16 cellular contexts compared by ENCODE assay signal in the genomic region with DNA sequence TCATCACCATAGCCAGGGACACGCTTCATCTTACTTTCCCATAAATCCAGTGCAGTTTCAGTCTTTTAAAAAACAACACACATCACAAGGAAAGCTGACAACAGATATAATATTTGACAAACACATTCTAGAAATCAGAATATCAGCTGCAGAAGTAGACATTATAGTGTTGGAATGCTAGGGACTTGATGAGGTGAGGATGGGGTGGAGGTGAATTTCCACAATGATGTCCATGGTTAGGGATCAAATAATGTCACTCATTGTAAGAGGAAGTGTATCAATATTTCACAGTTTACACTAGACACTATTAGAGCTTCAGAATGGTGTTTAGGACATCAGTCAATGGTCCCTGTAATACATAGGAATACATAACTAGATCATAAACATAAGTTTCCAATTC. TPM values are rescaled to one million over a fixed set of nuclear protein-coding genes. Genes with fewer than 3 reads are reported as not detected.
A peak's percentile ranks its signal among the peaks of the same experiment; 100 is the strongest.
DNase-seq lines count a peak whose midpoint lies in the region; FAIRE-seq and TF ChIP-seq lines count a peak whose summit lies in the region.
"Had no signal": no experiment of that assay in that cellular context is flagged by ENCODE, and none has a peak within 500 bp of the region (broad histone marks: within the 10 kb centered on the region; RNA-seq: fewer than 3 reads in every experiment).

No MANE protein-coding gene starts in this region.

- POLR2A ChIA-PET in PC-9 (lab: Charles Lee; ENCODE audit: unreplicated experiment), result no interaction called here

- H4K20me1 ChIP-seq in GM23248 (ENCODE audit: insufficient read depth), result no peaks in the 10 kb centered on the region
- H4K20me1 ChIP-seq in astrocyte (ENCODE audit: insufficient read depth, low read length), result no peaks in the 10 kb centered on the region
- H4K20me1 ChIP-seq in neural progenitor cell (ENCODE audit: low read depth), result peaks cover 3% of the 10 kb centered on the region
- no peaks in the 10 kb centered on the region for H4K20me1 ChIP-seq in PC-9 (ENCODE audit: insufficient read depth)

- H3K79me2 ChIP-seq in GM23248 (ENCODE audit: insufficient read depth) (peaks cover 18% of the 10 kb centered on the region), astrocyte (ENCODE audit: insufficient read depth, low read length) (no peaks in the 10 kb centered on the region), neural progenitor cell (ENCODE audit: low read depth) (peaks cover 28% of the 10 kb centered on the region), PC-9 (ENCODE audit: low read depth) (no peaks in the 10 kb centered on the region)

- 93 to 100% methylated on average over 1 of the region's 1 CpG for WGBS in GM23248 (ENCODE audit: low coverage in 1 of 2, low lambda C conversion rate in 2 of 2, missing lambda C conversion rate in 2 of 2), 2 experiments

- no TSS peak for BruUV-seq in PC-9 (replicated peaks; lab: Mats Ljungman, UMichigan)

- H3K4me1 ChIP-seq in GM23248 (ENCODE audit: insufficient read depth) (peaks cover 52% of the 10 kb centered on the region), astrocyte (ENCODE audit: insufficient read depth, low read length) (peaks cover 8% of the 10 kb centered on the region), neural progenitor cell (peaks cover 22% of the 10 kb centered on the region), PC-9 (replicated peaks; ENCODE audit: insufficient read depth) (no peaks in the 10 kb centered on the region)
- H3K4me1 ChIP-seq: BE2C had no signal

- H3K9me3 Mint-ChIP-seq in astrocyte (ENCODE audit: unreplicated experiment), result no peaks in the 10 kb centered on the region
- no peaks in the 10 kb centered on the region for H3K9me3 Mint-ChIP-seq in neural progenitor cell
- H3K9me3 Mint-ChIP-seq: CD4-positive, alpha-beta memory T cell; GM23338 had no signal

- H3K9me2 ChIP-seq in GM23248 (ENCODE audit: insufficient read depth) (no peaks in the 10 kb centered on the region), PC-9 (ENCODE audit: insufficient read depth) (no peaks in the 10 kb centered on the region)

- no peak for TF ChIP-seq CTCF in astrocyte (IDR thresholded peaks at IDR 0.05; ENCODE audit: insufficient read depth, low read depth, low read length)
- no peak for TF ChIP-seq CTCF in neural progenitor cell (IDR thresholded peaks at IDR 0.05)
- no peak for TF ChIP-seq CTCF in PC-9 (conservative IDR thresholded peaks at IDR 0.05)

- peaks cover 12% of the 10 kb centered on the region for H3K36me3 Mint-ChIP-seq in astrocyte (ENCODE audit: low read depth, unreplicated experiment)
- H3K36me3 Mint-ChIP-seq in neural progenitor cell, result peaks cover 13% of the 10 kb centered on the region
- H3K36me3 Mint-ChIP-seq: CD4-positive, alpha-beta memory T cell had no signal

- DNase-seq in GM23248 (no peak), HTR-8/SVneo (ENCODE audit: insufficient read length, low spot score) (no peak), astrocyte (ENCODE audit: low read depth) (no peak), neural progenitor cell (ENCODE audit: low spot score) (no peak), PC-9 (no peak), frontal cortex (ENCODE audit: low spot score in 2 of 2) (no peak)
- DNase-seq: BE2C; CD4-positive, alpha-beta memory T cell; DMS153; DMS79 treated with DMSO at 0.1 percent for 48 hours; EL; H7 had no signal

- H3K4me2 ChIP-seq in GM23248 (ENCODE audit: unreplicated experiment) (peak overlapping the region; percentile 23), astrocyte (ENCODE audit: low read length) (no peak overlapping the region), neural progenitor cell (no peak overlapping the region), PC-9 (no peak overlapping the region)
- H3K4me2 ChIP-seq: A549, GM23338 had no signal

- H3K4me3 Mint-ChIP-seq in astrocyte (ENCODE audit: unreplicated experiment) (peak overlapping the region; percentile 31), neural progenitor cell (no peak overlapping the region)
- H3K4me3 Mint-ChIP-seq: CD4-positive, alpha-beta memory T cell; GM23338 had no signal

- H3K27ac Mint-ChIP-seq in astrocyte (ENCODE audit: unreplicated experiment) (no peak overlapping the region), neural progenitor cell (no peak overlapping the region)
- H3K27ac Mint-ChIP-seq: CD4-positive, alpha-beta memory T cell; GM23338 had no signal

- H3K27me3 ChIP-seq in GM23248 (replicated peaks; ENCODE audit: insufficient read depth) (no peaks in the 10 kb centered on the region), astrocyte (ENCODE audit: insufficient read depth, low read length) (no peaks in the 10 kb centered on the region), neural progenitor cell (no peaks in the 10 kb centered on the region), PC-9 (ENCODE audit: insufficient read depth, low read depth) (no peaks in the 10 kb centered on the region)

- H3F3A ChIP-seq in GM23248 (ENCODE audit: insufficient read depth), result peaks cover 29% of the 10 kb centered on the region; the same call in 1 of the 2 replicates
- H3F3A ChIP-seq in neural progenitor cell (ENCODE audit: low read depth), result peaks cover 58% of the 10 kb centered on the region
- H3F3A ChIP-seq in PC-9 (ENCODE audit: insufficient read depth, low read depth), result no peaks in the 10 kb centered on the region

- H3K27me3 Mint-ChIP-seq in astrocyte (ENCODE audit: low read depth, unreplicated experiment), result no peaks in the 10 kb centered on the region
- H3K27me3 Mint-ChIP-seq in neural progenitor cell (ENCODE audit: insufficient read depth, low read depth), result peaks cover 5% of the 10 kb centered on the region

- FAIRE-seq in HTR-8/SVneo (lab: Jason Lieb, UNC), result peak; percentile 72
- FAIRE-seq in astrocyte (lab: Jason Lieb, UNC), result peak; percentile 41
- no peak for FAIRE-seq in frontal cortex (lab: Jason Lieb, UNC)
- FAIRE-seq: A549, GM12891 had no signal

- in situ Hi-C loops in GM23248 (cut with MboI), result no loop called here

- H2AFZ ChIP-seq in GM23248 (no peak overlapping the region), astrocyte (ENCODE audit: low read depth, low read length) (no peak overlapping the region), neural progenitor cell (replicated peaks) (no peak overlapping the region), PC-9 (no peak overlapping the region)
- H2AFZ ChIP-seq: GM23338 had no signal

- no peaks in the 10 kb centered on the region for H3K9me3 ChIP-seq in GM23248 (ENCODE audit: low read depth)
- no peaks in the 10 kb centered on the region for H3K9me3 ChIP-seq in astrocyte (ENCODE audit: insufficient read depth, low read depth, low read length)
- H3K9me3 ChIP-seq in neural progenitor cell (ENCODE audit: low read depth), result no peaks in the 10 kb centered on the region
- no peaks in the 10 kb centered on the region for H3K9me3 ChIP-seq in PC-9 (ENCODE audit: insufficient read depth, low read depth)
- H3K9me3 ChIP-seq: A549, BE2C had no signal

- H3K9ac ChIP-seq in GM23248, result no peak overlapping the region
- no peak overlapping the region for H3K9ac ChIP-seq in astrocyte (ENCODE audit: low read length)
- H3K9ac ChIP-seq in neural progenitor cell, result no peak overlapping the region

- CTCF ChIA-PET in PC-9 (lab: Charles Lee), result no interaction called here

- H3K27ac ChIP-seq in GM23248 (no peak overlapping the region), astrocyte (ENCODE audit: low read depth, low read length) (no peak overlapping the region), neural progenitor cell (peak overlapping the region; percentile 65), PC-9 (no peak overlapping the region)
- H3K27ac ChIP-seq: A549, C4-2B had no signal

- H3K36me3 ChIP-seq in GM23248 (ENCODE audit: low read depth), result peaks cover 32% of the 10 kb centered on the region
- no peaks in the 10 kb centered on the region for H3K36me3 ChIP-seq in astrocyte (ENCODE audit: insufficient read depth, low read length)
- H3K36me3 ChIP-seq in neural progenitor cell, result peaks cover 13% of the 10 kb centered on the region
- H3K36me3 ChIP-seq in PC-9 (ENCODE audit: low read depth), result no peaks in the 10 kb centered on the region
- H3K36me3 ChIP-seq: BE2C had no signal

- H3K4me1 Mint-ChIP-seq in astrocyte (ENCODE audit: low read depth, unreplicated experiment), result peaks cover 17% of the 10 kb centered on the region
- H3K4me1 Mint-ChIP-seq in neural progenitor cell, result peaks cover 8% of the 10 kb centered on the region

- intact Hi-C loops in PC-9 (cut with micrococcal nuclease; ENCODE audit: unreplicated experiment), result no loop called here

- H3K4me3 ChIP-seq in GM23248 (no peak overlapping the region), astrocyte (ENCODE audit: insufficient read depth, low read depth, low read length) (no peak overlapping the region), neural progenitor cell (no peak overlapping the region), PC-9 (no peak overlapping the region)
- H3K4me3 ChIP-seq: A549, GM23338 had no signal

RNA-seq across cellular contexts. Expression of a gene that starts 7.0 kb away (rescaled TPM):
- 61.2 and 87.0 TPM in 2 replicates for total RNA-seq in GM23248 (2014; rRNA removed; shearing (Covaris generic))
- 56.0 and 85.0 TPM in 2 replicates for polyA plus RNA-seq in GM23248 (2016; fragmentation: Nextera tagmentation; extraction: Ambion mirVana)
- total RNA-seq in astrocyte (39.1 and 57.1 TPM in 2 replicates), neural progenitor cell (ENCODE audit: low replicate concordance) (58.7 and 79.4 TPM in 2 replicates), PC-9 (2021) (0.63 and 0.65 TPM in 2 replicates), frontal cortex (1.2 TPM)

Comparison
In these comparisons a context has a peak if more than half of its experiments do, and no peak if none do; other contexts are left out.
1. RNA of a gene that starts 7.0 kb away (total RNA-seq): 61.2 to 87.0 TPM in GM23248, 58.7 to 79.4 TPM in neural progenitor cell and 39.1 to 57.1 TPM in astrocyte; 1.2 TPM in frontal cortex (single experiment) and 0.63 to 0.65 TPM in PC-9; every median in the first group is over 10 times any median in the second.